Comparison of ENCODE assay signal across 8 cellular contexts in genomic region chr11:104343578-104343977, GRCh38.
DNase-seq lines count a peak whose midpoint lies in the region; ATAC-seq and TF ChIP-seq lines count a peak whose summit lies in the region.

No MANE protein-coding gene starts in this region.

- H3K4me3 Mint-ChIP-seq in endothelial cell (ENCODE audit: unreplicated experiment), result no peak overlapping the region
- no peak overlapping the region for H3K4me3 Mint-ChIP-seq in activated CD4-positive, alpha-beta memory T cell treated with anti-CD3 and anti-CD28 coated beads, Interleukin-2, amount 10 ng/mL, durations not matched to agents 7 days and 5 days

- no peak overlapping the region for H2AFZ ChIP-seq in KMS-11 (ENCODE audit: low read depth)

- H3K27ac Mint-ChIP-seq in endothelial cell (ENCODE audit: unreplicated experiment), result no peak overlapping the region
- H3K27ac Mint-ChIP-seq in activated CD4-positive, alpha-beta memory T cell treated with anti-CD3 and anti-CD28 coated beads, Interleukin-2, amount 10 ng/mL, durations not matched to agents 7 days and 5 days, result no peak overlapping the region

- no peaks in the 10 kb centered on the region for H3K36me3 Mint-ChIP-seq in endothelial cell (ENCODE audit: low read depth, unreplicated experiment)
- H3K36me3 Mint-ChIP-seq in activated CD4-positive, alpha-beta memory T cell treated with anti-CD3 and anti-CD28 coated beads, Interleukin-2, amount 10 ng/mL, durations not matched to agents 7 days and 5 days (ENCODE audit: low read depth), result no peaks in the 10 kb centered on the region

- POLR2A ChIA-PET in activated CD4-positive, alpha-beta memory T cell treated with anti-CD3 and anti-CD28 coated beads, Interleukin-2, amount 10 ng/mL, durations not matched to agents 7 days and 5 days (lab: Charles Lee), result no interaction called here

- 0 out of 2 replicates have a peak, but pooled peaks have one; percentile 28 for TF ChIP-seq CTCF in KMS-11 (conservative IDR thresholded peaks at IDR 0.05; ENCODE audit: low read depth, low read length)
- peak; percentile 81 for TF ChIP-seq CTCF in endothelial cell (IDR thresholded peaks at IDR 0.05; ENCODE audit: unreplicated experiment)
- TF ChIP-seq CTCF in gastrocnemius medialis (IDR thresholded peaks at IDR 0.05 in 4 of 5, conservative IDR thresholded peaks at IDR 0.05 in 1 of 5), result no peak

- H4K20me1 ChIP-seq in KMS-11 (ENCODE audit: insufficient read depth), result no peaks in the 10 kb centered on the region

- H3K4me3 ChIP-seq in KMS-11 (IDR thresholded peaks at IDR 0.05; ENCODE audit: insufficient read depth, low read depth, low read length) (no peak overlapping the region), gastrocnemius medialis (no peak overlapping the region), H7 (ENCODE audit: insufficient read depth, low read depth, low read length) (no peak overlapping the region)

- H3K4me1 Mint-ChIP-seq in endothelial cell (ENCODE audit: unreplicated experiment), result no peaks in the 10 kb centered on the region
- H3K4me1 Mint-ChIP-seq in activated CD4-positive, alpha-beta memory T cell treated with anti-CD3 and anti-CD28 coated beads, Interleukin-2, amount 10 ng/mL, durations not matched to agents 7 days and 5 days, result no peaks in the 10 kb centered on the region

- TF ChIP-seq POLR2A in gastrocnemius medialis (IDR thresholded peaks at IDR 0.05), result no peak

- H3K27me3 ChIP-seq in KMS-11 (ENCODE audit: insufficient read depth, low read depth) (no peaks in the 10 kb centered on the region), gastrocnemius medialis (no peaks in the 10 kb centered on the region), H7 (ENCODE audit: control insufficient read depth, insufficient read depth, low read length) (no peaks in the 10 kb centered on the region)

- CTCF ChIA-PET in activated CD4-positive, alpha-beta memory T cell treated with anti-CD3 and anti-CD28 coated beads, Interleukin-2, amount 10 ng/mL, durations not matched to agents 7 days and 5 days (lab: Charles Lee), result no interaction called here

- H3K79me2 ChIP-seq in KMS-11 (ENCODE audit: insufficient read depth, low read depth), result no peaks in the 10 kb centered on the region

- no peaks in the 10 kb centered on the region for H3K9me3 ChIP-seq in gastrocnemius medialis

- DNase-seq in AG20443 (ENCODE audit: low spot score) (peak; percentile 11), endothelial cell (ENCODE audit: low spot score) (no peak), NCI-H524 treated with DMSO at 0.1 percent for 48 hours (lab: John Stamatoyannopoulos, UW) (no peak), gastrocnemius medialis (no peak), H7 (no peak)
- no peak for DNase-seq in activated CD4-positive, alpha-beta memory T cell treated with anti-CD3 and anti-CD28 coated beads, Interleukin-2, amount 10 ng/mL, durations not matched to agents 7 days and 5 days

- H3K36me3 ChIP-seq in KMS-11 (ENCODE audit: insufficient read depth), result no peaks in the 10 kb centered on the region
- no peaks in the 10 kb centered on the region for H3K36me3 ChIP-seq in gastrocnemius medialis
- no peaks in the 10 kb centered on the region for H3K36me3 ChIP-seq in H7 (replicated peaks; ENCODE audit: control insufficient read depth, insufficient read depth, low read length)

- no peaks in the 10 kb centered on the region for H3K4me1 ChIP-seq in KMS-11 (ENCODE audit: low read depth, poor library complexity, severe bottlenecking)
- no peaks in the 10 kb centered on the region for H3K4me1 ChIP-seq in gastrocnemius medialis

- intact Hi-C loops in gastrocnemius medialis (cut with DNase I; ENCODE audit: low total_unique reads), result no loop called here

- H3K27ac ChIP-seq in KMS-11 (no peak overlapping the region), gastrocnemius medialis (no peak overlapping the region)

- no peaks in the 10 kb centered on the region for H3K9me3 Mint-ChIP-seq in endothelial cell (ENCODE audit: unreplicated experiment)
- no peaks in the 10 kb centered on the region for H3K9me3 Mint-ChIP-seq in activated CD4-positive, alpha-beta memory T cell treated with anti-CD3 and anti-CD28 coated beads, Interleukin-2, amount 10 ng/mL, durations not matched to agents 7 days and 5 days

- H3K27me3 Mint-ChIP-seq in endothelial cell (ENCODE audit: unreplicated experiment), result no peaks in the 10 kb centered on the region
- no peaks in the 10 kb centered on the region for H3K27me3 Mint-ChIP-seq in activated CD4-positive, alpha-beta memory T cell treated with anti-CD3 and anti-CD28 coated beads, Interleukin-2, amount 10 ng/mL, durations not matched to agents 7 days and 5 days

- H3K4me2 ChIP-seq in KMS-11, result no peak overlapping the region

- ATAC-seq in GM19395 (IDR thresholded peaks at IDR 0.05; ENCODE audit: unreplicated experiment) (peak; percentile 79), gastrocnemius medialis (no peak)

- in situ Hi-C loops in gastrocnemius medialis (cut with MboI; ENCODE audit: low sequenced_read_pairs in 4 of 4), result no loop called here

- no peak overlapping the region for H3K9ac ChIP-seq in KMS-11

Comparison
In these comparisons a context has a peak if more than half of its experiments do, and no peak if none do; other contexts are left out.
1. CTCF ChIP-seq: peak in KMS-11 (single experiment) and endothelial cell (single experiment); none in gastrocnemius medialis (0 of 5).